In the genomic region with DNA sequence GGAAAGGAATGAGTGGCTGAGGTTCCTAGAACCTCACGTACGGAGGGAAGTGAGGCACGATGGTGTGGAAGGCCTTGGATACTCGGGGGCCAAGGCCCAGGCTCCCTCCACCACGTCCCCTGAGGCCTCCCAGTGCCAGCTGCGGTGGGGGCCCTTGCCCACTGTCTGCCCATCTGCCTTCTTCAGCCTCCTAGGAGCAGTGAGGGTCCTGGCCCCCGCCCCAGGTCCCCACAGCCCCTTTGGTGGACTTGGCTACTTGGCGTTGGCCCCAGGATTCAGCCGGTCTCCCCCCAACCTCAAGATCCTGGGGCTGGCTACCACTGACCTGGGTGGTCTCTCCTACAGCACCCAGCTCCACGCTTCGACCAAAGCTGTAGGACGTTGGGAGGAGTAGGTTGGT, we compare ENCODE assay signal across 1 cellular context.
TF ChIP-seq lines count a peak whose summit lies in the region.

No MANE protein-coding gene starts in this region.

TF ChIP-seq in GM23338, 12 proteins besides CTCF, POLR2A, EP300 and RAD21 (continued from another document):
- TF ChIP-seq, protein P1, sequence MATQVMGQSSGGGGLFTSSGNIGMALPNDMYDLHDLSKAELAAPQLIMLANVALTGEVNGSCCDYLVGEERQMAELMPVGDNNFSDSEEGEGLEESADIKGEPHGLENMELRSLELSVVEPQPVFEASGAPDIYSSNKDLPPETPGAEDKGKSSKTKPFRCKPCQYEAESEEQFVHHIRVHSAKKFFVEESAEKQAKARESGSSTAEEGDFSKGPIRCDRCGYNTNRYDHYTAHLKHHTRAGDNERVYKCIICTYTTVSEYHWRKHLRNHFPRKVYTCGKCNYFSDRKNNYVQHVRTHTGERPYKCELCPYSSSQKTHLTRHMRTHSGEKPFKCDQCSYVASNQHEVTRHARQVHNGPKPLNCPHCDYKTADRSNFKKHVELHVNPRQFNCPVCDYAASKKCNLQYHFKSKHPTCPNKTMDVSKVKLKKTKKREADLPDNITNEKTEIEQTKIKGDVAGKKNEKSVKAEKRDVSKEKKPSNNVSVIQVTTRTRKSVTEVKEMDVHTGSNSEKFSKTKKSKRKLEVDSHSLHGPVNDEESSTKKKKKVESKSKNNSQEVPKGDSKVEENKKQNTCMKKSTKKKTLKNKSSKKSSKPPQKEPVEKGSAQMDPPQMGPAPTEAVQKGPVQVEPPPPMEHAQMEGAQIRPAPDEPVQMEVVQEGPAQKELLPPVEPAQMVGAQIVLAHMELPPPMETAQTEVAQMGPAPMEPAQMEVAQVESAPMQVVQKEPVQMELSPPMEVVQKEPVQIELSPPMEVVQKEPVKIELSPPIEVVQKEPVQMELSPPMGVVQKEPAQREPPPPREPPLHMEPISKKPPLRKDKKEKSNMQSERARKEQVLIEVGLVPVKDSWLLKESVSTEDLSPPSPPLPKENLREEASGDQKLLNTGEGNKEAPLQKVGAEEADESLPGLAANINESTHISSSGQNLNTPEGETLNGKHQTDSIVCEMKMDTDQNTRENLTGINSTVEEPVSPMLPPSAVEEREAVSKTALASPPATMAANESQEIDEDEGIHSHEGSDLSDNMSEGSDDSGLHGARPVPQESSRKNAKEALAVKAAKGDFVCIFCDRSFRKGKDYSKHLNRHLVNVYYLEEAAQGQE (IDR thresholded peaks at IDR 0.05; ENCODE audit: unreplicated experiment) = no peak
- TF ChIP-seq EZH2 (IDR thresholded peaks at IDR 0.05; ENCODE audit: low read depth, unreplicated experiment) (no peak), CREB1 (CRISPR knock-in tag; IDR thresholded peaks at IDR 0.05; ENCODE audit: low read depth) (no peak), ZNF331 (CRISPR knock-in tag; IDR thresholded peaks at IDR 0.05; ENCODE audit: low read depth) (no peak), NANOG (IDR thresholded peaks at IDR 0.05; ENCODE audit: borderline replicate concordance) (no peak), STAT1 (IDR thresholded peaks at IDR 0.05; ENCODE audit: unreplicated experiment) (no peak), ZNF462 (CRISPR knock-in tag; IDR thresholded peaks at IDR 0.05) (no peak), JUNB (IDR thresholded peaks at IDR 0.05; ENCODE audit: unreplicated experiment) (no peak), EZH2phosphoT487 (IDR thresholded peaks at IDR 0.05; ENCODE audit: unreplicated experiment) (no peak)
